ENCODE assay signal across 9 cellular contexts in genomic region chr2:65471409-65471808, GRCh38.
"Had no signal": no experiment of that assay in that cellular context is flagged by ENCODE, and none has a peak within 500 bp of the region (broad histone marks: within the 10 kb centered on the region; RNA-seq: fewer than 3 reads in every experiment).

No MANE protein-coding gene starts in this region.

- H2AFZ ChIP-seq: GM23338 had no signal

- H3K4me1 Mint-ChIP-seq: GM23338, H9 had no signal

- ATAC-seq: GM23338 had no signal

- FAIRE-seq: H1, H54 had no signal

- H3K9me3 Mint-ChIP-seq: H9 had no signal

- H3K4me3 ChIP-seq: GM23338 had no signal

- H3K4me2 ChIP-seq: GM23338, KMS-11 had no signal

- H3K9ac ChIP-seq: KMS-11 had no signal

- H3K27ac ChIP-seq: HL-60, KMS-11 had no signal

- DNase-seq: H9, HCEC 1CT, IMR-90, KBM-7 had no signal

- H3K27ac Mint-ChIP-seq: GM23338, H9 had no signal

- H3K4me3 Mint-ChIP-seq: GM23338, H9 had no signal
